In the genomic region with DNA sequence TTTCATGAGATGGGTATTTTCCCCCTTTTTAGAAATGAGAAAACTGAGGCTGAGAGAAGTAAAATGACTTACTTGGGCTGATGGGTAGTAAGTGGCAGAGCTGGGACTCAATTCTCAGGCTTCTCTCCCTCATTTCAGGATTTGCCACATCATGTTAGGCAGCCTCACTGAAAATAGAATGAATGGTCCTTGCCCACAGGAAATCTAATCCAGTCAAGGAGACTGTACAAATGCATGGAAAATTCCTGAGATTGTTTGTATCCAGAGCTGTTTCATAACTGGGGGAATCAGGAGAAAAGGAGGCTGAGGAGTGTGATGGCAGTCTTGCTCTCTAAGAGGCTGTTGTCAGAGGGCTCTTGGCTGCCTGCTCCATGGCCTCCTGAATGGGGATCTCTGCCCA, we compare ENCODE assay signal across 20 cellular contexts.
DNase-seq lines count a peak whose midpoint lies in the region; ATAC-seq and TF ChIP-seq lines count a peak whose summit lies in the region.
"Had no signal": no experiment of that assay in that cellular context is flagged by ENCODE, and none has a peak within 500 bp of the region (broad histone marks: within the 10 kb centered on the region; RNA-seq: fewer than 3 reads in every experiment).

No MANE protein-coding gene starts in this region.

- H2AK5ac ChIP-seq in mesenchymal stem cell (ENCODE audit: low read length, severe bottlenecking): no peak overlapping the region

- no peak for TF ChIP-seq CTCF in HFFc6 (IDR thresholded peaks at IDR 0.05)
- TF ChIP-seq CTCF in coronary artery (IDR thresholded peaks at IDR 0.05): no peak

- H2BK5ac ChIP-seq in mesenchymal stem cell (ENCODE audit: low read depth, low read length, poor library complexity, severe bottlenecking): no peak overlapping the region

- H3K27me3 Mint-ChIP-seq in HFFc6 (ENCODE audit: insufficient read depth): peaks cover 3% of the 10 kb centered on the region

- peak; percentile 17 for DNase-seq in HFFc6
- DNase-seq in coronary artery (ENCODE audit: low spot score): peak; percentile 1
- peak; percentile 79 for DNase-seq in mesenchymal stem cell
- no peak for DNase-seq in aorta
- no peak for DNase-seq in NOMO-1 treated with DMSO at 0.1 percent for 48 hours (lab: John Stamatoyannopoulos, UW; ENCODE audit: unreplicated experiment)
- no peak for DNase-seq in stimulated activated CD4-positive, alpha-beta T cell treated with anti-CD3 and anti-CD28 coated beads, Interleukin-2, amount 100 ng/mL, for 24 hours
- DNase-seq: activated CD4-positive, alpha-beta T cell treated with anti-CD3 and anti-CD28 coated beads for 1 hour; activated naive CD4-positive, alpha-beta T cell; CD8-positive, alpha-beta T cell; DMS79 treated with DMSO at 0.1 percent for 48 hours; effector memory CD8-positive, alpha-beta T cell; foreskin keratinocyte; NCI-H82; right cardiac atrium; stimulated activated CD4-positive, alpha-beta T cell treated with anti-CD3 and anti-CD28 coated beads, Interleukin-2, amount 100 ng/mL, for 48 hours; T1000; thyroid gland had no signal

- 0 out of 2 replicates have a peak overlapping the region, but pooled peaks have one; percentile 9 for H3K27ac Mint-ChIP-seq in HFFc6
- H3K27ac Mint-ChIP-seq: CD8-positive, alpha-beta T cell; effector memory CD8-positive, alpha-beta T cell had no signal

- no peak overlapping the region for H3K9ac ChIP-seq in mesenchymal stem cell (ENCODE audit: low read length)

- H2BK12ac ChIP-seq in mesenchymal stem cell (ENCODE audit: low read length in 2 of 2): no peak overlapping the region

- H2BK120ac ChIP-seq in mesenchymal stem cell (ENCODE audit: low read depth, low read length): no peak overlapping the region

- no peaks in the 10 kb centered on the region for H3K36me3 Mint-ChIP-seq in HFFc6 (ENCODE audit: low read depth)
- H3K36me3 Mint-ChIP-seq: CD8-positive, alpha-beta T cell had no signal

- H3K18ac ChIP-seq in mesenchymal stem cell (ENCODE audit: low read depth in 1 of 2, low read length in 2 of 2): peak overlapping the region; percentile 35 to 90

- H3K4me3 Mint-ChIP-seq in HFFc6: no peak overlapping the region
- H3K4me3 Mint-ChIP-seq: CD8-positive, alpha-beta T cell; effector memory CD8-positive, alpha-beta T cell had no signal

- H3K9me3 Mint-ChIP-seq in HFFc6: no peaks in the 10 kb centered on the region
- H3K9me3 Mint-ChIP-seq: CD8-positive, alpha-beta T cell; effector memory CD8-positive, alpha-beta T cell had no signal

- ATAC-seq in aorta (ENCODE audit: low FRiP score) (peak; percentile 67), GM21528 (IDR thresholded peaks at IDR 0.05; ENCODE audit: low FRiP score, unreplicated experiment) (no peak)
- ATAC-seq: CD8-positive, alpha-beta T cell; effector memory CD8-positive, alpha-beta T cell; foreskin keratinocyte; Panc1; right cardiac atrium had no signal

- no peaks in the 10 kb centered on the region for H3K36me3 ChIP-seq in mesenchymal stem cell (ENCODE audit: control insufficient read depth in 1 of 2, insufficient read depth in 2 of 2, low read depth in 1 of 2, low read length in 2 of 2)
- H3K36me3 ChIP-seq in aorta (ENCODE audit: control insufficient read depth in 1 of 2, insufficient read depth in 2 of 2, low read length in 1 of 2): no peaks in the 10 kb centered on the region
- H3K36me3 ChIP-seq: thyroid gland had no signal

- H3K4me1 Mint-ChIP-seq in HFFc6 (ENCODE audit: low read depth): no peaks in the 10 kb centered on the region; the same call in 1 of the 2 replicates

- no peak overlapping the region for H3K14ac ChIP-seq in mesenchymal stem cell (ENCODE audit: low read length in 2 of 2)

- H2AFZ ChIP-seq in mesenchymal stem cell (ENCODE audit: low read depth, low read length): no peak overlapping the region

- H3K27ac ChIP-seq in coronary artery: peak overlapping the region; percentile 50 to 81
- H3K27ac ChIP-seq in mesenchymal stem cell (ENCODE audit: low read length, poor library complexity, severe bottlenecking): no peak overlapping the region
- peak overlapping the region; percentile 97 to 99 for H3K27ac ChIP-seq in aorta (ENCODE audit: low read depth in 1 of 2, low read length in 2 of 2)
- H3K27ac ChIP-seq: foreskin keratinocyte, thyroid gland had no signal

- H3K23ac ChIP-seq in mesenchymal stem cell (ENCODE audit: low read length in 2 of 2): no peak overlapping the region

- no peak overlapping the region for H2BK15ac ChIP-seq in mesenchymal stem cell (ENCODE audit: low read depth, poor library complexity, severe bottlenecking)

- H3K4me1 ChIP-seq in mesenchymal stem cell (ENCODE audit: control insufficient read depth, insufficient read depth, low read depth, low read length): peaks cover 7% of the 10 kb centered on the region
- peaks cover 6 to 9% of the 10 kb centered on the region in 2 donors for H3K4me1 ChIP-seq in aorta (ENCODE audit: control insufficient read depth in 1 of 2, insufficient read depth in 2 of 2, low read length in 2 of 2)
- H3K4me1 ChIP-seq: foreskin keratinocyte, thyroid gland had no signal

- no peaks in the 10 kb centered on the region for H3K79me1 ChIP-seq in mesenchymal stem cell (replicated peaks; ENCODE audit: low read length, poor library complexity, severe bottlenecking)

- no peak overlapping the region for H3K4me3 ChIP-seq in coronary artery
- no peak overlapping the region for H3K4me3 ChIP-seq in mesenchymal stem cell (ENCODE audit: insufficient read depth in 1 of 2, low read depth in 1 of 2, low read length in 2 of 2)
- no peak overlapping the region for H3K4me3 ChIP-seq in aorta (ENCODE audit: low read length in 2 of 2)
- H3K4me3 ChIP-seq: lung, thyroid gland had no signal

- intact Hi-C loops in aorta (cut with DNase I): loop anchor here (5.0 to 10.0 kb wide), 4 partner anchors 180 to 733 kb away; no protein-coding TSS in a partner anchor

- no peak overlapping the region for H4K91ac ChIP-seq in mesenchymal stem cell (ENCODE audit: low read length)

- H3K27me3 ChIP-seq in mesenchymal stem cell (ENCODE audit: control insufficient read depth in 1 of 2, insufficient read depth in 1 of 2, low read length in 2 of 2) (peaks cover 0 to 5% of the 10 kb centered on the region in 2 experiments), aorta (ENCODE audit: control insufficient read depth in 1 of 2, insufficient read depth in 2 of 2, low read length in 1 of 2) (no peaks in the 10 kb centered on the region)
- H3K27me3 ChIP-seq: thyroid gland had no signal

- H3K4me2 ChIP-seq in mesenchymal stem cell (ENCODE audit: low read length, poor library complexity, severe bottlenecking): no peak overlapping the region

- peak overlapping the region; percentile 61 for H4K8ac ChIP-seq in mesenchymal stem cell (ENCODE audit: low read length)

- H3K9me3 ChIP-seq in mesenchymal stem cell (ENCODE audit: control insufficient read depth, low read length) (no peaks in the 10 kb centered on the region), aorta (ENCODE audit: control insufficient read depth, low read length) (no peaks in the 10 kb centered on the region)
- H3K9me3 ChIP-seq: thyroid gland had no signal

- peak overlapping the region in 1 of 2 experiments; percentile 62 for H3K4ac ChIP-seq in mesenchymal stem cell (ENCODE audit: low read depth in 1 of 2, low read length in 2 of 2)

Comparison
In these comparisons a context has a peak if more than half of its experiments do, and no peak if none do; other contexts are left out.
1. DNase-seq: peak in HFFc6 (single experiment), coronary artery (single experiment) and mesenchymal stem cell (single experiment); none in aorta (0 of 2), NOMO-1 treated with DMSO at 0.1 percent for 48 hours (single experiment) and stimulated activated CD4-positive, alpha-beta T cell treated with anti-CD3 and anti-CD28 coated beads, Interleukin-2, amount 100 ng/mL, for 24 hours (0 of 2).